ENCODE assay signal across 8 cellular contexts in the genomic region with DNA sequence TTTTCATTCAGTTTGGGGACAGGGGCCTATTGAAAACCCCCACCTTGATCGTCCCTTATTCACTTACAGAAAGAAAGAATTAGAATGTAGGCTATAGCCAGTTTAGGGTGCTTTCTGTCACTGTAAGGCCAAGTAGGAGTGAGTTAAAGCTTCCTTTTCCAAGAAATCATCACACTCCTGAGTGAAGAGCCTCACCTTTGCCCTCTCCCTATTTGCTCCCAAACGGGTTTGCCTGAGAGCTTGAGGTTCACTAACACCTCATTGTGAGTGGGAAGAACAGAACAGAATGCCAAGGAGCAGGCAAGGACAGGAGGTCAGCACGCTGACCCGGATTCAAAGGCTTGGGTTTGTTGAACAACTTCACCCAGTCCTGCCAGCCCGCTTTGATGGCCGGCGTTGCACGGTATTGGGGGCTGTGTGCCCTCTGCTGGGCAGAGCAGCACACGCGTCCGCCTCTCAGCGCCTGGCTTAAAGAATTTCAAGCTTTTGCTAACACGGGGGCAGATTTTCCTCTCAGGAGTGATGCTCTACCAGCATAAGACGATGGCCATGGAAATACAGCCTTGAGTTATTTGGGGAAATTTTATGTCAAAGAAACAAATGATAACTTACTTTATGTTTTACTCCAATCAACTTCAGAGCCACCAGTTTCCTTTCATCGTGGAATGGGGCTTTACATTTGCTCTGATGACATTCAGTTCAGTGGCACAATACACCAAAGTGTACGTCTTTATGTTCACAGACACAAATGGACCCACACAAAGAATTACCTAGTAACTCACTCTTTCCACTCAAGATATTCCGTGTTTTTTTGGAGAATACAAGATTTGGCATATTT.
DNase-seq lines count a peak whose midpoint lies in the region; ATAC-seq, FAIRE-seq and TF ChIP-seq lines count a peak whose summit lies in the region.

No MANE protein-coding gene starts in this region.

- TF ChIP-seq POLR2A in HepG2 (IDR thresholded peaks at IDR 0.05; ENCODE audit: insufficient read depth in 1 of 2, low read depth in 2 of 2, low read length in 2 of 2) (no peak), stomach (IDR thresholded peaks at IDR 0.05) (no peak), vagina (IDR thresholded peaks at IDR 0.05) (no peak)

- H3K79me2 ChIP-seq in HepG2 (ENCODE audit: insufficient read depth, low read length): no peaks in the 10 kb centered on the region

- POLR2A ChIA-PET in HepG2 (lab: Yijun Ruan, JAX): no interaction called here

- WGBS in HepG2 (ENCODE audit: low lambda C conversion rate): 58% methylated on average over 8 of the region's 17 CpGs
- 25 to 46% (median 28%) methylated on average over 17 of the region's 17 CpGs for WGBS in stomach, 5 donors

- peaks cover 9% of the 10 kb centered on the region for H3K4me1 ChIP-seq in HepG2 (ENCODE audit: insufficient read depth, low read length)
- H3K4me1 ChIP-seq in stomach: peaks cover 0 to 5% (median 3%) of the 10 kb centered on the region in 4 donors
- no peaks in the 10 kb centered on the region for H3K4me1 ChIP-seq in vagina

- no peak overlapping the region for H3K27ac ChIP-seq in 22Rv1
- no peak overlapping the region for H3K27ac ChIP-seq in caudate nucleus (ENCODE audit: low read depth, low read length)
- H3K27ac ChIP-seq in HepG2 (ENCODE audit: extremely low read length, insufficient read depth, low read length): no peak overlapping the region
- no peak overlapping the region for H3K27ac ChIP-seq in stomach
- H3K27ac ChIP-seq in vagina: no peak overlapping the region

- CTCF ChIA-PET in HepG2 (lab: Yijun Ruan, JAX; ENCODE audit: low intra/inter-chr PET ratio, low total read pairs): interaction anchor here (1.7 to 2.8 kb wide), 4 partner anchors 98 to 275 kb away, joined by 5 to 29 read pairs (median 6); no protein-coding TSS in a partner anchor

- in situ Hi-C loops in HepG2 (cut with HindIII; ENCODE audit: extremely low pct_ligation_motif_present, low pct_unique_long_range_greater_than_20kb): loop anchor here (5.0 kb wide), 1 partner anchor 278 kb away; no protein-coding TSS in a partner anchor

- H3K9ac ChIP-seq in HepG2 (ENCODE audit: insufficient read depth, low read depth, low read length): no peak overlapping the region

- TF ChIP-seq RAD21 in HepG2 (CRISPR knock-in tag; IDR thresholded peaks at IDR 0.05): peak; percentile 91

- peak overlapping the region; percentile 37; the same call in 1 of the 2 replicates for H3K4me2 ChIP-seq in HepG2 (ENCODE audit: low read depth, low read length)

- peaks cover 11% of the 10 kb centered on the region; the same call in 1 of the 2 replicates for H3K9me3 Mint-ChIP-seq in HFFc6

- H3K4me3 Mint-ChIP-seq in HFFc6: no peak overlapping the region

- no peaks in the 10 kb centered on the region for H3K27me3 Mint-ChIP-seq in HFFc6 (ENCODE audit: insufficient read depth)

- peak; percentile 18 for DNase-seq in GM06990 (ENCODE audit: extremely low read depth, insufficient read length)
- DNase-seq in HFFc6: no peak
- DNase-seq in NCI-H1105 (lab: John Stamatoyannopoulos, UW): peak; percentile 22
- peak in 47 of 61 donors; percentile 2 to 49 (median 15) for DNase-seq in caudate nucleus (lab: John Stamatoyannopoulos, UW)
- peak; percentile 29 for DNase-seq in HepG2 (ENCODE audit: low spot score)
- peak; percentile 58 for DNase-seq in stomach
- no peak for DNase-seq in vagina (ENCODE audit: extremely low spot score in 2 of 2)

- H3K4me1 Mint-ChIP-seq in HFFc6 (ENCODE audit: low read depth): peaks cover 6% of the 10 kb centered on the region

- BruUV-seq in HepG2 (replicated peaks; lab: Mats Ljungman, UMichigan): no TSS peak

- peak; percentile 99 for ATAC-seq in HepG2

- H3K27me3 ChIP-seq in GM06990 (replicated peaks; ENCODE audit: control insufficient read depth, insufficient read depth, low read length) (no peaks in the 10 kb centered on the region; the same call in 1 of the 2 replicates), HepG2 (ENCODE audit: control insufficient read depth in 1 of 2, insufficient read depth in 2 of 2, low read length in 2 of 2) (no peaks in the 10 kb centered on the region), stomach (no peaks in the 10 kb centered on the region), vagina (no peaks in the 10 kb centered on the region)

- H3K9me3 ChIP-seq in HepG2 (ENCODE audit: low read length) (no peaks in the 10 kb centered on the region), stomach (no peaks in the 10 kb centered on the region), vagina (no peaks in the 10 kb centered on the region)

- H3K27ac Mint-ChIP-seq in HFFc6: no peak overlapping the region

- peak in 1 of 2 experiments; percentile 9; a peak in 1 of 4 replicates for TF ChIP-seq EP300 in HepG2 (IDR thresholded peaks at IDR 0.05; ENCODE audit: low read depth in 2 of 2, low read length in 2 of 2)
- no peak for TF ChIP-seq EP300 in HepG2 (CRISPR knock-in tag; IDR thresholded peaks at IDR 0.05; ENCODE audit: borderline replicate concordance)
- TF ChIP-seq EP300 in stomach (IDR thresholded peaks at IDR 0.05): no peak

- intact Hi-C loops in HepG2 (cut with micrococcal nuclease; ENCODE audit: unreplicated experiment) (loop anchor here (1.0 to 2.0 kb wide), 3 partner anchors 158 to 372 kb away; no protein-coding TSS in a partner anchor), stomach (cut with DNase I; ENCODE audit: low total_unique reads) (no loop called here), vagina (cut with DNase I) (no loop called here)

- H4K20me1 ChIP-seq in HepG2 (ENCODE audit: insufficient read depth, low read length): no peaks in the 10 kb centered on the region

- peak; percentile 40 for FAIRE-seq in HepG2 (lab: Jason Lieb, UNC)

- peak; percentile 97 for TF ChIP-seq CTCF in 22Rv1 (IDR thresholded peaks at IDR 0.05)
- TF ChIP-seq CTCF in GM06990 (IDR thresholded peaks at IDR 0.05; ENCODE audit: insufficient read depth, low read length, poor library complexity, severe bottlenecking): peak; percentile 91
- TF ChIP-seq CTCF in HFFc6 (IDR thresholded peaks at IDR 0.05): peak; percentile 61
- peak; percentile 86 for TF ChIP-seq CTCF in HepG2 (CRISPR knock-in tag; IDR thresholded peaks at IDR 0.05)
- peak in 5 of 7 experiments; percentile 34 to 62 (median 48) for TF ChIP-seq CTCF in stomach (IDR thresholded peaks at IDR 0.05)
- TF ChIP-seq CTCF in vagina (IDR thresholded peaks at IDR 0.05): no peak

- H3K36me3 Mint-ChIP-seq in HFFc6 (ENCODE audit: low read depth): peaks cover 16% of the 10 kb centered on the region

- H3K36me3 ChIP-seq in GM06990 (ENCODE audit: control insufficient read depth, insufficient read depth, low read length): no peaks in the 10 kb centered on the region
- H3K36me3 ChIP-seq in HepG2 (replicated peaks in 1 of 2; ENCODE audit: control insufficient read depth in 1 of 2, insufficient read depth in 2 of 2, low read length in 2 of 2): no peaks in the 10 kb centered on the region
- no peaks in the 10 kb centered on the region for H3K36me3 ChIP-seq in stomach
- H3K36me3 ChIP-seq in vagina: no peaks in the 10 kb centered on the region

- H3K4me3 ChIP-seq in GM06990 (replicated peaks; ENCODE audit: low read depth, low read length): no peak overlapping the region
- no peak overlapping the region for H3K4me3 ChIP-seq in HepG2 (replicated peaks in 1 of 3; ENCODE audit: insufficient read depth in 1 of 3, low read depth in 2 of 3, low read length in 3 of 3)
- H3K4me3 ChIP-seq in stomach: no peak overlapping the region
- H3K4me3 ChIP-seq in vagina: no peak overlapping the region

- H2AFZ ChIP-seq in HepG2 (ENCODE audit: low read length): peak overlapping the region; percentile 81

TF ChIP-seq in HepG2, 621 proteins besides CTCF, POLR2A, EP300 and RAD21 (continues in another document):
- TF ChIP-seq, protein P1, sequence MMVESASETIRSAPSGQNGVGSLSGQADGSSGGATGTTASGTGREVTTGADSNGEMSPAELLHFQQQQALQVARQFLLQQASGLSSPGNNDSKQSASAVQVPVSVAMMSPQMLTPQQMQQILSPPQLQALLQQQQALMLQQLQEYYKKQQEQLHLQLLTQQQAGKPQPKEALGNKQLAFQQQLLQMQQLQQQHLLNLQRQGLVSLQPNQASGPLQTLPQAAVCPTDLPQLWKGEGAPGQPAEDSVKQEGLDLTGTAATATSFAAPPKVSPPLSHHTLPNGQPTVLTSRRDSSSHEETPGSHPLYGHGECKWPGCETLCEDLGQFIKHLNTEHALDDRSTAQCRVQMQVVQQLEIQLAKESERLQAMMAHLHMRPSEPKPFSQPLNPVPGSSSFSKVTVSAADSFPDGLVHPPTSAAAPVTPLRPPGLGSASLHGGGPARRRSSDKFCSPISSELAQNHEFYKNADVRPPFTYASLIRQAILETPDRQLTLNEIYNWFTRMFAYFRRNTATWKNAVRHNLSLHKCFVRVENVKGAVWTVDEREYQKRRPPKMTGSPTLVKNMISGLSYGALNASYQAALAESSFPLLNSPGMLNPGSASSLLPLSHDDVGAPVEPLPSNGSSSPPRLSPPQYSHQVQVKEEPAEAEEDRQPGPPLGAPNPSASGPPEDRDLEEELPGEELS (CRISPR knock-in tag; IDR thresholded peaks at IDR 0.05): no peak
- no peak for TF ChIP-seq NR1H2 (CRISPR knock-in tag; IDR thresholded peaks at IDR 0.05; ENCODE audit: borderline replicate concordance, low read depth)
- peak; percentile 60; the same call in 1 of the 2 replicates for TF ChIP-seq RXRA (CRISPR knock-in tag; IDR thresholded peaks at IDR 0.05)
- TF ChIP-seq, protein P2, sequence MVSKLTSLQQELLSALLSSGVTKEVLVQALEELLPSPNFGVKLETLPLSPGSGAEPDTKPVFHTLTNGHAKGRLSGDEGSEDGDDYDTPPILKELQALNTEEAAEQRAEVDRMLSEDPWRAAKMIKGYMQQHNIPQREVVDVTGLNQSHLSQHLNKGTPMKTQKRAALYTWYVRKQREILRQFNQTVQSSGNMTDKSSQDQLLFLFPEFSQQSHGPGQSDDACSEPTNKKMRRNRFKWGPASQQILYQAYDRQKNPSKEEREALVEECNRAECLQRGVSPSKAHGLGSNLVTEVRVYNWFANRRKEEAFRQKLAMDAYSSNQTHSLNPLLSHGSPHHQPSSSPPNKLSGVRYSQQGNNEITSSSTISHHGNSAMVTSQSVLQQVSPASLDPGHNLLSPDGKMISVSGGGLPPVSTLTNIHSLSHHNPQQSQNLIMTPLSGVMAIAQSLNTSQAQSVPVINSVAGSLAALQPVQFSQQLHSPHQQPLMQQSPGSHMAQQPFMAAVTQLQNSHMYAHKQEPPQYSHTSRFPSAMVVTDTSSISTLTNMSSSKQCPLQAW (CRISPR knock-in tag; IDR thresholded peaks at IDR 0.05): peak; percentile 54; the same call in 1 of the 2 replicates
- TF ChIP-seq NFKB2 (CRISPR knock-in tag; IDR thresholded peaks at IDR 0.05; ENCODE audit: borderline replicate concordance): peak; percentile 51; the same call in 1 of the 2 replicates
- TF ChIP-seq BCL6 (CRISPR knock-in tag; IDR thresholded peaks at IDR 0.05): 0 out of 2 replicates have a peak, but pooled peaks have one; percentile 6
- no peak for TF ChIP-seq ZNF121 (CRISPR knock-in tag; IDR thresholded peaks at IDR 0.05)
- TF ChIP-seq MYC (CRISPR knock-in tag; IDR thresholded peaks at IDR 0.05; ENCODE audit: borderline replicate concordance): peak; percentile 52; the same call in 1 of the 2 replicates
- TF ChIP-seq RARA (CRISPR knock-in tag; IDR thresholded peaks at IDR 0.05): peak; percentile 14; the same call in 1 of the 2 replicates
- peak; percentile 30 for TF ChIP-seq TEAD3 (CRISPR knock-in tag; optimal IDR thresholded peaks at IDR 0.05; ENCODE audit: borderline replicate concordance)

Comparison
In these comparisons a context has a peak if more than half of its experiments do, and no peak if none do; other contexts are left out.
1. CTCF ChIP-seq: peak in 22Rv1 (single experiment), GM06990 (single experiment), HFFc6 (single experiment), HepG2 (single experiment) and stomach (5 of 7); none in vagina (0 of 3).
2. DNase-seq: peak in GM06990 (single experiment), NCI-H1105 (single experiment), caudate nucleus (47 of 61), HepG2 (single experiment) and stomach (single experiment); none in HFFc6 (single experiment) and vagina (0 of 2).